ENCODE assay signal across 12 cellular contexts in genomic region chr11:97722065-97722464, GRCh38.
DNase-seq lines count a peak whose midpoint lies in the region; ATAC-seq, FAIRE-seq and TF ChIP-seq lines count a peak whose summit lies in the region.
"Had no signal": no experiment of that assay in that cellular context is flagged by ENCODE, and none has a peak within 500 bp of the region (broad histone marks: within the 10 kb centered on the region; RNA-seq: fewer than 3 reads in every experiment).

No MANE protein-coding gene starts in this region.

- no peaks in the 10 kb centered on the region for H3K79me2 ChIP-seq in HepG2 (ENCODE audit: insufficient read depth, low read length)
- H3K79me2 ChIP-seq in SK-N-SH (ENCODE audit: insufficient read depth) = no peaks in the 10 kb centered on the region

- TF ChIP-seq POLR2A in HepG2 (IDR thresholded peaks at IDR 0.05; ENCODE audit: insufficient read depth in 1 of 2, low read depth in 2 of 2, low read length in 2 of 2) (no peak), right lobe of liver (IDR thresholded peaks at IDR 0.05) (no peak)

- peaks cover 21% of the 10 kb centered on the region for H3K4me1 ChIP-seq in HepG2 (ENCODE audit: insufficient read depth, low read length)
- H3K4me1 ChIP-seq in right lobe of liver = no peaks in the 10 kb centered on the region
- peaks cover 0 to 13% of the 10 kb centered on the region in 2 experiments; a peak in 3 of 4 replicates for H3K4me1 ChIP-seq in SK-N-SH (ENCODE audit: control insufficient read depth in 1 of 2, insufficient read depth in 2 of 2, low read depth in 1 of 2, low read length in 1 of 2)
- no peaks in the 10 kb centered on the region for H3K4me1 ChIP-seq in foreskin keratinocyte
- H3K4me1 ChIP-seq: body of pancreas, spleen had no signal

- ATAC-seq in HepG2 (peak; percentile 59; the same call in 2 of the 3 replicates), right lobe of liver (no peak), foreskin keratinocyte (peak; percentile 75)
- ATAC-seq: body of pancreas had no signal

- peaks cover 11% of the 10 kb centered on the region for H3F3A ChIP-seq in SK-N-SH (replicated peaks; ENCODE audit: insufficient read depth)

- H3K4me2 ChIP-seq in HepG2 (ENCODE audit: low read depth, low read length) = peak overlapping the region; percentile 40
- H3K4me2 ChIP-seq in SK-N-SH = peak overlapping the region; percentile 62

- intact Hi-C loops in HepG2 (cut with micrococcal nuclease; ENCODE audit: unreplicated experiment) = no loop called here
- intact Hi-C loops in right lobe of liver (cut with DNase I) = no loop called here

- in situ Hi-C loops in HepG2 (cut with HindIII; ENCODE audit: extremely low pct_ligation_motif_present, low pct_unique_long_range_greater_than_20kb) = no loop called here

- POLR2A ChIA-PET in HepG2 (lab: Yijun Ruan, JAX) (no interaction called here), SK-N-SH (lab: Yijun Ruan, JAX) (no interaction called here)

- TF ChIP-seq RAD21 in HepG2 (CRISPR knock-in tag; IDR thresholded peaks at IDR 0.05) (no peak), SK-N-SH (IDR thresholded peaks at IDR 0.05; ENCODE audit: low read length) (no peak)

- 50% methylated on average over 1 of the region's 1 CpG for WGBS in HepG2 (ENCODE audit: low lambda C conversion rate)
- 71% methylated on average over 1 of the region's 1 CpG for WGBS in right lobe of liver (ENCODE audit: insufficient coverage, low coverage, low lambda C conversion rate, missing lambda C conversion rate)
- WGBS in SK-N-SH (ENCODE audit: low lambda C conversion rate) = 88% methylated on average over 1 of the region's 1 CpG

- H3K9ac ChIP-seq in HepG2 (ENCODE audit: insufficient read depth, low read depth, low read length) (no peak overlapping the region), SK-N-SH (no peak overlapping the region)

- H3K27me3 ChIP-seq in HepG2 (ENCODE audit: control insufficient read depth in 1 of 2, insufficient read depth in 2 of 2, low read length in 2 of 2) = no peaks in the 10 kb centered on the region
- H3K27me3 ChIP-seq in right lobe of liver = no peaks in the 10 kb centered on the region
- no peaks in the 10 kb centered on the region for H3K27me3 ChIP-seq in SK-N-SH (ENCODE audit: insufficient read depth)
- no peaks in the 10 kb centered on the region for H3K27me3 ChIP-seq in foreskin keratinocyte
- H3K27me3 ChIP-seq: body of pancreas, spleen had no signal

- H3K9me3 ChIP-seq in HepG2 (ENCODE audit: low read length) = peaks cover 46% of the 10 kb centered on the region
- H3K9me3 ChIP-seq in right lobe of liver = no peaks in the 10 kb centered on the region
- no peaks in the 10 kb centered on the region for H3K9me3 ChIP-seq in SK-N-SH
- H3K9me3 ChIP-seq: body of pancreas had no signal

- no TSS peak for BruUV-seq in HepG2 (replicated peaks; lab: Mats Ljungman, UMichigan)

- H2AFZ ChIP-seq in HepG2 (ENCODE audit: low read length) (no peak overlapping the region), SK-N-SH (ENCODE audit: low read depth) (peak overlapping the region; percentile 63; the same call in 1 of the 2 replicates)

- FAIRE-seq in HepG2 (lab: Jason Lieb, UNC) = no peak
- FAIRE-seq in frontal cortex (lab: Jason Lieb, UNC) = no peak

- no peak overlapping the region for H3K27ac ChIP-seq in HepG2 (ENCODE audit: extremely low read length, insufficient read depth, low read length)
- no peak overlapping the region for H3K27ac ChIP-seq in right lobe of liver
- H3K27ac ChIP-seq in SK-N-SH (ENCODE audit: low read depth in 2 of 2, low read length in 1 of 2) = peak overlapping the region in 1 of 2 experiments; percentile 82; a peak in 2 of 4 replicates
- H3K27ac ChIP-seq in foreskin keratinocyte = no peak overlapping the region
- H3K27ac ChIP-seq: body of pancreas, spleen had no signal

- TF ChIP-seq EP300 in HepG2 (IDR thresholded peaks at IDR 0.05; ENCODE audit: low read depth in 2 of 2, low read length in 2 of 2) (no peak), HepG2 (CRISPR knock-in tag; IDR thresholded peaks at IDR 0.05; ENCODE audit: borderline replicate concordance) (no peak), SK-N-SH (IDR thresholded peaks at IDR 0.05; ENCODE audit: borderline replicate concordance in 1 of 2, low read depth in 1 of 2, low read length in 1 of 2) (no peak)

- CTCF ChIA-PET in HepG2 (lab: Yijun Ruan, JAX; ENCODE audit: low intra/inter-chr PET ratio, low total read pairs) = no interaction called here
- CTCF ChIA-PET in SK-N-SH (lab: Yijun Ruan, JAX) = no interaction called here

- no peaks in the 10 kb centered on the region for H3K9me2 ChIP-seq in SK-N-SH

- no peaks in the 10 kb centered on the region for H3K36me3 ChIP-seq in HepG2 (replicated peaks in 1 of 2; ENCODE audit: control insufficient read depth in 1 of 2, insufficient read depth in 2 of 2, low read length in 2 of 2)
- H3K36me3 ChIP-seq in right lobe of liver = no peaks in the 10 kb centered on the region
- no peaks in the 10 kb centered on the region for H3K36me3 ChIP-seq in SK-N-SH (replicated peaks in 1 of 2; ENCODE audit: control insufficient read depth in 1 of 2, insufficient read depth in 2 of 2, low read length in 1 of 2)
- H3K36me3 ChIP-seq: spleen had no signal

- no peak for TF ChIP-seq CTCF in HepG2 (CRISPR knock-in tag; IDR thresholded peaks at IDR 0.05)
- no peak for TF ChIP-seq CTCF in right lobe of liver (IDR thresholded peaks at IDR 0.05)
- no peak for TF ChIP-seq CTCF in SK-N-SH (IDR thresholded peaks at IDR 0.05)
- TF ChIP-seq CTCF in foreskin keratinocyte (conservative IDR thresholded peaks at IDR 0.05) = no peak

- H3K4me3 ChIP-seq in HepG2 (replicated peaks in 1 of 3; ENCODE audit: insufficient read depth in 1 of 3, low read depth in 2 of 3, low read length in 3 of 3) (no peak overlapping the region), right lobe of liver (no peak overlapping the region), SK-N-SH (ENCODE audit: low read depth in 2 of 2, low read length in 1 of 2) (no peak overlapping the region)
- H3K4me3 ChIP-seq: body of pancreas, spleen had no signal

- DNase-seq in HepG2 (ENCODE audit: low spot score) (peak; percentile 24), right lobe of liver (no peak), SK-N-SH (no peak), foreskin keratinocyte (peak; percentile 72 to 87), Kasumi-1 (lab: John Stamatoyannopoulos, UW) (no peak), SKM-1 treated with dmso at 0.1 percent for 144 hours (lab: John Stamatoyannopoulos, UW; ENCODE audit: unreplicated experiment) (no peak), frontal cortex (ENCODE audit: low spot score in 2 of 2) (no peak), cortex of kidney (lab: John Stamatoyannopoulos, UW) (no peak)
- DNase-seq: AML-193, body of pancreas, NCI-H526, spleen had no signal

- H4K20me1 ChIP-seq in HepG2 (ENCODE audit: insufficient read depth, low read length) (no peaks in the 10 kb centered on the region), SK-N-SH (ENCODE audit: insufficient read depth) (no peaks in the 10 kb centered on the region)

TF ChIP-seq in HepG2, 621 proteins besides CTCF, POLR2A, EP300 and RAD21:
- peak; percentile 24; the same call in 1 of the 2 replicates for TF ChIP-seq FOSL2 (CRISPR knock-in tag; IDR thresholded peaks at IDR 0.05)
- TF ChIP-seq ZFAT (CRISPR knock-in tag; conservative IDR thresholded peaks at IDR 0.05) = no peak

TF ChIP-seq in SK-N-SH, 30 proteins besides CTCF, POLR2A, EP300 and RAD21 (continues in another document):
- peak; percentile 55 for TF ChIP-seq NFIC (IDR thresholded peaks at IDR 0.05; ENCODE audit: borderline replicate concordance)
- 0 out of 2 replicates have a peak, but pooled peaks have one; percentile 25 for TF ChIP-seq JUND (IDR thresholded peaks at IDR 0.05)
- TF ChIP-seq FOSL2 (IDR thresholded peaks at IDR 0.05; ENCODE audit: borderline replicate concordance, low read depth) = peak; percentile 23; the same call in 1 of the 2 replicates
- TF ChIP-seq TEAD4 (IDR thresholded peaks at IDR 0.05; ENCODE audit: borderline replicate concordance, insufficient read depth) = no peak
- no peak for TF ChIP-seq EZH2phosphoT487 (IDR thresholded peaks at IDR 0.05; ENCODE audit: borderline replicate concordance, low read depth)
- no peak for TF ChIP-seq TAF1 (IDR thresholded peaks at IDR 0.05; ENCODE audit: borderline replicate concordance, low read depth, low read length)
- peak; percentile 67 for TF ChIP-seq TCF12 (IDR thresholded peaks at IDR 0.05)
- TF ChIP-seq, protein P1, sequence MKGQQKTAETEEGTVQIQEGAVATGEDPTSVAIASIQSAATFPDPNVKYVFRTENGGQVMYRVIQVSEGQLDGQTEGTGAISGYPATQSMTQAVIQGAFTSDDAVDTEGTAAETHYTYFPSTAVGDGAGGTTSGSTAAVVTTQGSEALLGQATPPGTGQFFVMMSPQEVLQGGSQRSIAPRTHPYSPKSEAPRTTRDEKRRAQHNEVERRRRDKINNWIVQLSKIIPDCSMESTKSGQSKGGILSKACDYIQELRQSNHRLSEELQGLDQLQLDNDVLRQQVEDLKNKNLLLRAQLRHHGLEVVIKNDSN (IDR thresholded peaks at IDR 0.05; ENCODE audit: borderline replicate concordance, low read depth) = no peak
- TF ChIP-seq POLR2AphosphoS5 (IDR thresholded peaks at IDR 0.05; ENCODE audit: low read depth, low read length) = no peak
- no peak for TF ChIP-seq ELF1 (IDR thresholded peaks at IDR 0.05)
- TF ChIP-seq RFX5 (IDR thresholded peaks at IDR 0.05; ENCODE audit: low read length) = no peak
- no peak for TF ChIP-seq MXI1 (IDR thresholded peaks at IDR 0.05; ENCODE audit: low read depth, low read length)
- no peak for TF ChIP-seq NRF1 (IDR thresholded peaks at IDR 0.05; ENCODE audit: low read depth, low read length)
- TF ChIP-seq, protein P2, sequence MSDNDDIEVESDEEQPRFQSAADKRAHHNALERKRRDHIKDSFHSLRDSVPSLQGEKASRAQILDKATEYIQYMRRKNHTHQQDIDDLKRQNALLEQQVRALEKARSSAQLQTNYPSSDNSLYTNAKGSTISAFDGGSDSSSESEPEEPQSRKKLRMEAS (IDR thresholded peaks at IDR 0.05; ENCODE audit: low read depth) = no peak
- TF ChIP-seq RCOR1 (IDR thresholded peaks at IDR 0.05; ENCODE audit: low read length) = no peak
- TF ChIP-seq RXRA (IDR thresholded peaks at IDR 0.05; ENCODE audit: borderline replicate concordance, low read depth) = no peak
- TF ChIP-seq PBX3 (IDR thresholded peaks at IDR 0.05) = no peak
- TF ChIP-seq GABPA (IDR thresholded peaks at IDR 0.05; ENCODE audit: low read depth) = no peak
- TF ChIP-seq FOXJ3 (CRISPR knock-in tag; IDR thresholded peaks at IDR 0.05) = no peak
- no peak for TF ChIP-seq YY1 (IDR thresholded peaks at IDR 0.05; ENCODE audit: low read depth)

Comparison
In these comparisons a context has a peak if more than half of its experiments do, and no peak if none do; other contexts are left out.
1. ATAC-seq: peak in HepG2 (single experiment) and foreskin keratinocyte (single experiment); none in right lobe of liver (0 of 4).
2. DNase-seq: peak in HepG2 (single experiment) and foreskin keratinocyte (2 of 2); none in right lobe of liver (0 of 3), SK-N-SH (single experiment), Kasumi-1 (0 of 2), SKM-1 treated with dmso at 0.1 percent for 144 hours (single experiment), frontal cortex (0 of 2) and cortex of kidney (single experiment).
3. Of the 25 proteins assayed by ChIP-seq in both HepG2 and SK-N-SH: peak only in HepG2: none; only in SK-N-SH: JUND, NFIC and TCF12; in both: FOSL2; in neither: 21.